In the genomic region with DNA sequence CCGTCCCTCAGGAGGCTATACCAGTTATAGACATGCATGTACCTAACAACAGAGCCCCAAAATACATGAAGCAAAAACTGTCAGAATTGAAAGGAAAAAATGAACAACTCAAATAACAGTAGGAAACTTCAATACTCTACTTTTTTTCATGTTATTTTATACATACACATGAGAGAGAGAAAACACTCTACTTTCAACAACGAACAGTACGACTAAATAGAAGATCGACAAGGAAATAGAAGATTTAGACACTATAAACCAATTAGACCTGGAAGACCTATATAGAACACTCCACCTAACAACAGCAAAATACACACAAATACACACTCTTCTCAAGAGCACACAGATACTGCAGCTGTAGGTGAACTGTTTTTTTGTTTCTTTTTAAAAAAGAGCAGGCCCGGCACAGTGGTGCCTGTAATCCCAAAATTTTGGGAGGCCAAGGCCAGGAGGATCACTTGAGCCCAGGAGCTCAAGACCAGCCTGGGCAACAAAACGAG, we compare ENCODE assay signal across 12 cellular contexts. TPM values are rescaled to one million over a fixed set of nuclear protein-coding genes. Genes with fewer than 3 reads are reported as not detected.
A peak's percentile ranks its signal among the peaks of the same experiment; 100 is the strongest.
DNase-seq lines count a peak whose midpoint lies in the region; ATAC-seq and TF ChIP-seq lines count a peak whose summit lies in the region.
"Had no signal": no experiment of that assay in that cellular context is flagged by ENCODE, and none has a peak within 500 bp of the region (broad histone marks: within the 10 kb centered on the region; RNA-seq: fewer than 3 reads in every experiment).

No MANE protein-coding gene starts in this region.

- intact Hi-C loops in tibial artery (cut with DNase I; ENCODE audit: low total_unique reads): no loop called here

- H3K4me3 Mint-ChIP-seq in activated naive CD4-positive, alpha-beta T cell treated with anti-CD3 and anti-CD28 coated beads, Interleukin-2, amount 50 U/mL, for 24 hours: peak overlapping the region; percentile 48
- peak overlapping the region; percentile 60 for H3K4me3 Mint-ChIP-seq in activated T-helper 17 cell treated with anti-CD3 and anti-CD28 coated beads, Interleukin-2, amount 50 U/mL, for 72 hours
- no peak overlapping the region for H3K4me3 Mint-ChIP-seq in mesothelial cell of epicardium

- H3K4me1 Mint-ChIP-seq in activated naive CD4-positive, alpha-beta T cell treated with anti-CD3 and anti-CD28 coated beads, Interleukin-2, amount 50 U/mL, for 24 hours: peaks cover 95% of the 10 kb centered on the region
- H3K4me1 Mint-ChIP-seq in activated T-helper 17 cell treated with anti-CD3 and anti-CD28 coated beads, Interleukin-2, amount 50 U/mL, for 72 hours: peaks cover 62% of the 10 kb centered on the region
- peaks cover 71% of the 10 kb centered on the region for H3K4me1 Mint-ChIP-seq in mesothelial cell of epicardium

- no peaks in the 10 kb centered on the region for H3K9me3 ChIP-seq in tibial artery

- peak overlapping the region; percentile 47 for H3K27ac Mint-ChIP-seq in activated naive CD4-positive, alpha-beta T cell treated with anti-CD3 and anti-CD28 coated beads, Interleukin-2, amount 50 U/mL, for 24 hours
- peak overlapping the region in 1 of 2 donors; percentile 25 for H3K27ac Mint-ChIP-seq in activated naive CD4-positive, alpha-beta T cell treated with anti-CD3 and anti-CD28 coated beads, Interleukin-2, amount 50 U/mL, for 72 hours
- H3K27ac Mint-ChIP-seq in activated T-helper 17 cell treated with anti-CD3 and anti-CD28 coated beads, Interleukin-2, amount 50 U/mL, for 72 hours: peak overlapping the region; percentile 61
- H3K27ac Mint-ChIP-seq in mesothelial cell of epicardium: peak overlapping the region; percentile 47

- H3K27me3 Mint-ChIP-seq in activated naive CD4-positive, alpha-beta T cell treated with anti-CD3 and anti-CD28 coated beads, Interleukin-2, amount 50 U/mL, for 24 hours: no peaks in the 10 kb centered on the region
- no peaks in the 10 kb centered on the region for H3K27me3 Mint-ChIP-seq in activated T-helper 17 cell treated with anti-CD3 and anti-CD28 coated beads, Interleukin-2, amount 50 U/mL, for 72 hours
- H3K27me3 Mint-ChIP-seq in mesothelial cell of epicardium (ENCODE audit: low read depth): no peaks in the 10 kb centered on the region

- TF ChIP-seq CTCF in mesothelial cell of epicardium (IDR thresholded peaks at IDR 0.05; ENCODE audit: unreplicated experiment): no peak
- no peak for TF ChIP-seq CTCF in tibial artery (IDR thresholded peaks at IDR 0.05)

- H3K9me3 Mint-ChIP-seq in activated naive CD4-positive, alpha-beta T cell treated with anti-CD3 and anti-CD28 coated beads, Interleukin-2, amount 50 U/mL, for 24 hours: no peaks in the 10 kb centered on the region
- H3K9me3 Mint-ChIP-seq in activated naive CD4-positive, alpha-beta T cell treated with anti-CD3 and anti-CD28 coated beads, Interleukin-2, amount 50 U/mL, for 72 hours: no peaks in the 10 kb centered on the region
- no peaks in the 10 kb centered on the region for H3K9me3 Mint-ChIP-seq in activated T-helper 17 cell treated with anti-CD3 and anti-CD28 coated beads, Interleukin-2, amount 50 U/mL, for 72 hours
- no peaks in the 10 kb centered on the region for H3K9me3 Mint-ChIP-seq in mesothelial cell of epicardium

- H3K4me3 ChIP-seq in tibial artery: no peak overlapping the region

- ATAC-seq in activated naive CD4-positive, alpha-beta T cell treated with anti-CD3 and anti-CD28 coated beads, Interleukin-2, amount 50 U/mL, for 72 hours: no peak
- no peak for ATAC-seq in activated T-helper 17 cell treated with anti-CD3 and anti-CD28 coated beads, Interleukin-2, amount 50 U/mL, for 72 hours (replicated peaks)
- ATAC-seq in HG03521 (IDR thresholded peaks at IDR 0.05; ENCODE audit: unreplicated experiment) (no peak), GM21360 (IDR thresholded peaks at IDR 0.05; ENCODE audit: unreplicated experiment) (no peak)

- H3K27me3 ChIP-seq in tibial artery: no peaks in the 10 kb centered on the region

- no peak for DNase-seq in activated naive CD4-positive, alpha-beta T cell treated with anti-CD3 and anti-CD28 coated beads, Interleukin-2, amount 50 U/mL, for 72 hours (ENCODE audit: low spot score in 2 of 2)
- DNase-seq in mesothelial cell of epicardium (ENCODE audit: low spot score in 2 of 2, unreplicated experiment in 2 of 2): no peak
- DNase-seq in tibial artery: no peak
- DNase-seq in NCI-H2081 treated with DMSO at 0.1 percent for 48 hours (lab: John Stamatoyannopoulos, UW): no peak
- DNase-seq: erythroblast, KG1, OCI-M1, small intestine had no signal

- peaks cover 0 to 4% (median 0%) of the 10 kb centered on the region in 3 donors for H3K36me3 ChIP-seq in tibial artery

- H3K27ac ChIP-seq in tibial artery: peak overlapping the region; percentile 95 to 96

- H3K4me1 ChIP-seq in tibial artery: peaks cover 20 to 100% (median 96%) of the 10 kb centered on the region in 4 donors

- H3K36me3 Mint-ChIP-seq in activated naive CD4-positive, alpha-beta T cell treated with anti-CD3 and anti-CD28 coated beads, Interleukin-2, amount 50 U/mL, for 24 hours: no peaks in the 10 kb centered on the region
- peaks cover 5 to 19% of the 10 kb centered on the region in 2 donors for H3K36me3 Mint-ChIP-seq in activated naive CD4-positive, alpha-beta T cell treated with anti-CD3 and anti-CD28 coated beads, Interleukin-2, amount 50 U/mL, for 72 hours
- H3K36me3 Mint-ChIP-seq in activated T-helper 17 cell treated with anti-CD3 and anti-CD28 coated beads, Interleukin-2, amount 50 U/mL, for 72 hours (ENCODE audit: low read depth): peaks cover 69% of the 10 kb centered on the region
- H3K36me3 Mint-ChIP-seq in mesothelial cell of epicardium: no peaks in the 10 kb centered on the region

RNA-seq across cellular contexts. Expression of a gene that starts 34.7 kb away (rescaled TPM):
- total RNA-seq in activated naive CD4-positive, alpha-beta T cell treated with anti-CD3 and anti-CD28 coated beads, Interleukin-2, amount 50 U/mL, for 72 hours: 10 to 100 TPM; 26.7 to 29.2 TPM
- 10 to 100 TPM; 37.3 to 41.2 TPM for total RNA-seq in activated T-helper 17 cell treated with anti-CD3 and anti-CD28 coated beads, Interleukin-2, amount 50 U/mL, for 72 hours
- total RNA-seq in mesothelial cell of epicardium: 46.4 to 48.6 TPM (median 47.7 TPM) in 3 replicates
